8 cellular contexts compared by ENCODE assay signal in genomic region chr4:7844247-7844991, GRCh38.
DNase-seq lines count a peak whose midpoint lies in the region; ATAC-seq and TF ChIP-seq lines count a peak whose summit lies in the region.

No MANE protein-coding gene starts in this region.

- H3K4me1 ChIP-seq in RWPE2 (ENCODE audit: insufficient read depth, poor library complexity, severe bottlenecking) (peaks cover 53% of the 10 kb centered on the region), uterus (peaks cover 10 to 18% of the 10 kb centered on the region in 2 donors)

- H3K9me3 ChIP-seq in RWPE2 (ENCODE audit: severe bottlenecking) (no peaks in the 10 kb centered on the region), uterus (no peaks in the 10 kb centered on the region)

- H3K4me3 ChIP-seq in GM06990 (replicated peaks; ENCODE audit: low read depth, low read length) (no peak overlapping the region), RWPE2 (ENCODE audit: severe bottlenecking) (no peak overlapping the region), uterus (no peak overlapping the region)

- peaks cover 8% of the 10 kb centered on the region for H3K36me3 Mint-ChIP-seq in glutamatergic neuron (ENCODE audit: unreplicated experiment)

- no peak for TF ChIP-seq POLR2A in uterus (IDR thresholded peaks at IDR 0.05)

- TF ChIP-seq CTCF in GM06990 (IDR thresholded peaks at IDR 0.05; ENCODE audit: insufficient read depth, low read length, poor library complexity, severe bottlenecking) (peak; percentile 86), RWPE2 (IDR thresholded peaks at IDR 0.05; ENCODE audit: poor library complexity, severe bottlenecking) (peak; percentile 53), glutamatergic neuron (IDR thresholded peaks at IDR 0.05; ENCODE audit: partially characterized antibody, unreplicated experiment) (peak; percentile 76), uterus (IDR thresholded peaks at IDR 0.05) (peak; percentile 37 to 67 (median 55))

- H3K27me3 ChIP-seq in GM06990 (replicated peaks; ENCODE audit: control insufficient read depth, insufficient read depth, low read length) (peaks cover 1% of the 10 kb centered on the region), RWPE2 (ENCODE audit: insufficient read depth, poor library complexity, severe bottlenecking) (no peaks in the 10 kb centered on the region), uterus (no peaks in the 10 kb centered on the region)

- ATAC-seq in HG03103 (IDR thresholded peaks at IDR 0.05; ENCODE audit: low read depth, unreplicated experiment) (peak; percentile 84), RWPE2 (ENCODE audit: low read depth) (peak; percentile 73), HG03095 (IDR thresholded peaks at IDR 0.05; ENCODE audit: unreplicated experiment) (no peak)

- peak overlapping the region; percentile 100 for H3K27ac ChIP-seq in RWPE2 (ENCODE audit: poor library complexity, severe bottlenecking)
- peak overlapping the region; percentile 84 to 96 for H3K27ac ChIP-seq in uterus

- peak overlapping the region; percentile 84 for H3K27ac Mint-ChIP-seq in glutamatergic neuron (ENCODE audit: unreplicated experiment)

- intact Hi-C loops in uterus (cut with DNase I; ENCODE audit: low total_unique reads), result loop anchor here (10.0 kb wide), 1 partner anchor 1830 kb away; no protein-coding TSS in a partner anchor

- peak overlapping the region; percentile 70 for H3K4me3 Mint-ChIP-seq in glutamatergic neuron (ENCODE audit: unreplicated experiment)

- H3K36me3 ChIP-seq in GM06990 (ENCODE audit: control insufficient read depth, insufficient read depth, low read length) (no peaks in the 10 kb centered on the region), RWPE2 (ENCODE audit: low read depth) (peaks cover 51% of the 10 kb centered on the region), uterus (no peaks in the 10 kb centered on the region)

- peaks cover 71% of the 10 kb centered on the region for H3K4me1 Mint-ChIP-seq in glutamatergic neuron (ENCODE audit: low read depth, unreplicated experiment)

- peaks cover 43% of the 10 kb centered on the region for H3K27me3 Mint-ChIP-seq in glutamatergic neuron (ENCODE audit: unreplicated experiment)

- no peak for DNase-seq in GM06990 (ENCODE audit: extremely low read depth, insufficient read length)
- DNase-seq in RWPE2 (ENCODE audit: low spot score), result no peak
- DNase-seq in activated gamma-delta T cell treated with anti-CD3 and anti-CD28 coated beads, Interleukin-2, amount 50 U/mL, for 16 hours (ENCODE audit: low read depth), result peak; percentile 56
- DNase-seq in glutamatergic neuron, result peak; percentile 87
- DNase-seq in renal cortical epithelial cell (ENCODE audit: low read depth), result peak; percentile 54
- peak; percentile 73 to 82 for DNase-seq in uterus

- H3K9me3 Mint-ChIP-seq in glutamatergic neuron (ENCODE audit: unreplicated experiment), result peaks cover 50% of the 10 kb centered on the region

Comparison
In these comparisons a context has a peak if more than half of its experiments do, and no peak if none do; other contexts are left out.
1. DNase-seq: peak in activated gamma-delta T cell treated with anti-CD3 and anti-CD28 coated beads, Interleukin-2, amount 50 U/mL, for 16 hours (single experiment), glutamatergic neuron (single experiment), renal cortical epithelial cell (single experiment) and uterus (2 of 2); none in GM06990 (single experiment) and RWPE2 (single experiment).
2. Peak in every context shown above with its lines, with median percentiles within 50 percentile points of each other: CTCF ChIP-seq.